Comparison of ENCODE assay signal across 16 cellular contexts in genomic region chr1:92356956-92357355, GRCh38. TPM values are rescaled to one million over a fixed set of nuclear protein-coding genes. Genes with fewer than 3 reads are reported as not detected.
A peak's percentile ranks its signal among the peaks of the same experiment; 100 is the strongest.
DNase-seq lines count a peak whose midpoint lies in the region; ATAC-seq and TF ChIP-seq lines count a peak whose summit lies in the region.
"Had no signal": no experiment of that assay in that cellular context is flagged by ENCODE, and none has a peak within 500 bp of the region (broad histone marks: within the 10 kb centered on the region; RNA-seq: fewer than 3 reads in every experiment).

No MANE protein-coding gene starts in this region.

- H3K27ac ChIP-seq in right atrium auricular region = no peak overlapping the region
- H3K27ac ChIP-seq: transverse colon had no signal

- H3K4me1 ChIP-seq in right atrium auricular region = no peaks in the 10 kb centered on the region
- H3K4me1 ChIP-seq: transverse colon had no signal

- ATAC-seq in Right ventricle myocardium superior (ENCODE audit: poor library complexity) = peak; percentile 55
- ATAC-seq in GM19035 (IDR thresholded peaks at IDR 0.05; ENCODE audit: unreplicated experiment) = no peak
- ATAC-seq: GM12878, WTC11 had no signal

- no peak overlapping the region for H3K4me3 ChIP-seq in right atrium auricular region
- H3K4me3 ChIP-seq: GM12878, transverse colon had no signal

- DNase-seq in Right ventricle myocardium superior (no peak), right atrium auricular region (ENCODE audit: low spot score) (no peak), OCI-M1 (lab: John Stamatoyannopoulos, UW) (peak; percentile 8), fibroblast of gingiva (ENCODE audit: low read depth) (peak; percentile 95), stromal cell of bone marrow (ENCODE audit: low read depth) (peak; percentile 69), anterior cingulate cortex (lab: John Stamatoyannopoulos, UW) (no peak), activated gamma-delta T cell (lab: John Stamatoyannopoulos, UW) (no peak)
- DNase-seq: ACHN; activated CD8-positive, alpha-beta memory T cell treated with anti-CD3 and anti-CD28 coated beads, Interleukin-2, amount 50 U/mL, for 48 hours; NCI-H2171 treated with DMSO at 0.1 percent for 48 hours; posterior cingulate gyrus; stimulated activated CD4-positive, alpha-beta T cell treated with anti-CD3 and anti-CD28 coated beads, Interleukin-1b, Interleukin-23, amount 100 ng/mL, for 48 hours; transverse colon had no signal

- intact Hi-C loops in Right ventricle myocardium superior (cut with DNase I) = no loop called here

- H3K27me3 ChIP-seq in right atrium auricular region = no peaks in the 10 kb centered on the region
- H3K27me3 ChIP-seq: transverse colon had no signal

- no peak for TF ChIP-seq CTCF in right atrium auricular region (IDR thresholded peaks at IDR 0.05)

- H3K36me3 ChIP-seq in right atrium auricular region = peaks cover 25% of the 10 kb centered on the region

- peaks cover 0 to 10% of the 10 kb centered on the region in 2 donors for H3K9me3 ChIP-seq in right atrium auricular region
- H3K9me3 ChIP-seq: transverse colon had no signal

RNA-seq across cellular contexts. Expression of gene RPAP2, which starts 58.1 kb away (rescaled TPM):
- total RNA-seq in Right ventricle myocardium superior (20.4 TPM), right atrium auricular region (10 to 100 TPM in 1 of 2 donors, 1 to 10 TPM in 1; 6.3 to 13.8 TPM)

RNA-seq across cellular contexts. Expression of gene GLMN, which starts 58.2 kb away (rescaled TPM):
- 4.8 TPM for total RNA-seq in Right ventricle myocardium superior
- total RNA-seq in right atrium auricular region = 1 to 10 TPM; 5.1 to 5.6 TPM

Comparison
In these comparisons a context has a peak if more than half of its experiments do, and no peak if none do; other contexts are left out.
1. DNase-seq: peak in OCI-M1 (single experiment), fibroblast of gingiva (single experiment) and stromal cell of bone marrow (single experiment); none in Right ventricle myocardium superior (single experiment), right atrium auricular region (single experiment), anterior cingulate cortex (0 of 58) and activated gamma-delta T cell (single experiment).